Comparison of ENCODE assay signal across 1 cellular context in the genomic region with DNA sequence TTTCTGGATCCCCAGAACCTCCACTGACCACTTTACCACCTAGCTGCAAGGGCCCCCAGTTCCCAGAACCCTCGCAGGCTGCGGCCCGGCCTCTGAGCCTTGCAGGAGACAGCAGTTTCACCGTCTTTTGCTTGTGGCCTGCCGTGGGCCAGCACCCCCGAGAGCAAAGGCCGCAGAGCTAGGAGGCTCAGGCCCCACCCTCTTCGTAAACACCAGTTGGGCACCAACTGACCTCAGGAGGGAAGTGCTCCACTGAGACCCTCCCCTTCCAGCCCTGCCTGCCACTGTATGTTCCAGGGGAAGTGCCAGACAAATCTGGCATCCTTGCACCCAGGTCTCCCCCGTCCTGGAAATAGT.
TF ChIP-seq lines count a peak whose summit lies in the region.

No MANE protein-coding gene starts in this region.

TF ChIP-seq in H1, 55 proteins besides CTCF, POLR2A, EP300 and RAD21 (continued from another document):
- TF ChIP-seq, protein P1, sequence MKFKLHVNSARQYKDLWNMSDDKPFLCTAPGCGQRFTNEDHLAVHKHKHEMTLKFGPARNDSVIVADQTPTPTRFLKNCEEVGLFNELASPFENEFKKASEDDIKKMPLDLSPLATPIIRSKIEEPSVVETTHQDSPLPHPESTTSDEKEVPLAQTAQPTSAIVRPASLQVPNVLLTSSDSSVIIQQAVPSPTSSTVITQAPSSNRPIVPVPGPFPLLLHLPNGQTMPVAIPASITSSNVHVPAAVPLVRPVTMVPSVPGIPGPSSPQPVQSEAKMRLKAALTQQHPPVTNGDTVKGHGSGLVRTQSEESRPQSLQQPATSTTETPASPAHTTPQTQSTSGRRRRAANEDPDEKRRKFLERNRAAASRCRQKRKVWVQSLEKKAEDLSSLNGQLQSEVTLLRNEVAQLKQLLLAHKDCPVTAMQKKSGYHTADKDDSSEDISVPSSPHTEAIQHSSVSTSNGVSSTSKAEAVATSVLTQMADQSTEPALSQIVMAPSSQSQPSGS (IDR thresholded peaks at IDR 0.05; ENCODE audit: low read length) = no peak
- TF ChIP-seq SUZ12 (IDR thresholded peaks at IDR 0.05; ENCODE audit: low read length) (no peak), EGR1 (IDR thresholded peaks at IDR 0.05; ENCODE audit: borderline replicate concordance, low read depth, low read length) (no peak), RNF2 (IDR thresholded peaks at IDR 0.05; ENCODE audit: borderline replicate concordance, low read depth, low read length, missing control alignments, poor library complexity, severe bottlenecking) (no peak), NRF1 (IDR thresholded peaks at IDR 0.05; ENCODE audit: low read depth, low read length) (no peak), GABPA (IDR thresholded peaks at IDR 0.05; ENCODE audit: borderline replicate concordance, insufficient read depth, low read length) (no peak), BRCA1 (IDR thresholded peaks at IDR 0.05; ENCODE audit: low read depth, low read length) (no peak), SAP30 (IDR thresholded peaks at IDR 0.05; ENCODE audit: insufficient read depth, insufficient replicate concordance, low read length) (no peak), RBBP5 (IDR thresholded peaks at IDR 0.05; ENCODE audit: borderline replicate concordance, low read depth, low read length) (no peak), NANOG (IDR thresholded peaks at IDR 0.05; ENCODE audit: insufficient read depth, low read depth, low read length, poor library complexity, severe bottlenecking) (no peak), FOSL1 (IDR thresholded peaks at IDR 0.05; ENCODE audit: insufficient read depth, low read depth, low read length) (no peak), CHD1 (IDR thresholded peaks at IDR 0.05; ENCODE audit: low read depth, low read length) (no peak), KDM4A (IDR thresholded peaks at IDR 0.05; ENCODE audit: low read depth, low read length, severe bottlenecking) (no peak), JUN (IDR thresholded peaks at IDR 0.05; ENCODE audit: low read depth, low read length) (no peak), BCL11A (IDR thresholded peaks at IDR 0.05; ENCODE audit: low read depth in 2 of 2, low read length in 2 of 2) (no peak), SP4 (IDR thresholded peaks at IDR 0.05; ENCODE audit: low read length) (no peak), ZNF274 (IDR thresholded peaks at IDR 0.05; ENCODE audit: borderline replicate concordance, extremely low read depth, low read length) (no peak)
